In the genomic region with DNA sequence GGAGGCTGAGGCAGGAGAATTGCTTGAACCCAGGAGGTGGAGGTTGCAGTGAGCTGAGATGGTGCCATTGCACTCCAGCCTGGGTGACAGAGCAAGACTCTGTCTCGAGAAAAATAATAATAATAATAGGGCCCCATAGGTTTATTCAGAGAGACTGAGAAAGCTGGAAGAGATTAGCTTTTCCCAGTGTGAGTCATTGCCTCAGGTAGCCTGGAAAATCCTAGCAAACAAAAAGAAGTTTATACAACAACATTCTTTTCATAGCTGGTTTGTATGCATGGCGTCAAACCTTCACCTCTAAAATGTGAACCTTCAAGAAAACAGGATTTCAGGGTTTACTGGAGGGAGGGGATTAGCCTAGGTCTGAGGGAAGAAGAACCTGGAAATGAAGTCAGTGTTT, we compare ENCODE assay signal across 5 cellular contexts. TPM values are rescaled to one million over a fixed set of nuclear protein-coding genes. Genes with fewer than 3 reads are reported as not detected.
"Had no signal": no experiment of that assay in that cellular context is flagged by ENCODE, and none has a peak within 500 bp of the region (broad histone marks: within the 10 kb centered on the region; RNA-seq: fewer than 3 reads in every experiment).

No MANE protein-coding gene starts in this region.

RNA-seq across cellular contexts. Expression of gene KCNE2, which starts 19.3 kb away (rescaled TPM):
- total RNA-seq: H9 had no signal
- polyA plus RNA-seq: IgD-negative memory B cell had no signal

RNA-seq across cellular contexts. Expression of gene SMIM34, which starts 40.6 kb away (rescaled TPM):
- total RNA-seq: GM23338, H1, H9, HT-29 had no signal
- polyA plus RNA-seq: GM23338, H1, IgD-negative memory B cell had no signal
